In the genomic region with DNA sequence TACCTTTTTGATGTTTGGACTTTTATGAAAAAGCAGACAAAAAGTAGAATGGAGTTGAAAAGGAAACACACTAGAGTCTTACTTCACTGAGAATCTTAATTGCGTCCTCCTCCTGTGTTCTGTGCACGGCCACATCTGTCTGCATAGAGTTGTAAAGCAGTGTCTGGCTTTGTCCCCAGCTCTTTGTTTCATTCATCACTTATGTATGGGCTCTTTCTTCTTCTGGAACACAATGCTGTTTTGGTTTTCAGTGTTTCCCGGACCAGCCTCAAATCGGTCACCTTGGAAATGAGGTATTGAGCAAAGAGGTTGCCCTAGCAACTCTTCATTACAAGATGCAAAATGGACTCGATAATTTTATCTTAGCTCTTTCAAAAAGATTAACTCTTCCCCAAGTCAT, we compare ENCODE assay signal across 19 cellular contexts.
A peak's percentile ranks its signal among the peaks of the same experiment; 100 is the strongest.
DNase-seq lines count a peak whose midpoint lies in the region; ATAC-seq, FAIRE-seq and TF ChIP-seq lines count a peak whose summit lies in the region.
"Had no signal": no experiment of that assay in that cellular context is flagged by ENCODE, and none has a peak within 500 bp of the region (broad histone marks: within the 10 kb centered on the region; RNA-seq: fewer than 3 reads in every experiment).

No MANE protein-coding gene starts in this region.

- intact Hi-C loops in dorsolateral prefrontal cortex (cut with DNase I) = loop anchor here in 1 of 2 donors (5.0 to 10.0 kb wide), 2 partner anchors 95 to 247 kb away; partner anchors contain the start of gene TMEM131
- intact Hi-C loops in CD8-positive, alpha-beta T cell (cut with DNase I, micrococcal nuclease) = no loop called here

- peaks cover 24% of the 10 kb centered on the region for H3K27me3 Mint-ChIP-seq in CD8-positive, alpha-beta T cell (ENCODE audit: low read depth)

- H3K4me3 ChIP-seq in dorsolateral prefrontal cortex = peak overlapping the region in 40 of 59 donors; percentile 0 to 52 (median 26)
- no peak overlapping the region for H3K4me3 ChIP-seq in SK-N-SH (ENCODE audit: low read depth in 2 of 2, low read length in 1 of 2)
- no peak overlapping the region for H3K4me3 ChIP-seq in CD8-positive, alpha-beta T cell (ENCODE audit: low read depth, low read length)
- H3K4me3 ChIP-seq: A549 had no signal

- H3K27ac ChIP-seq in dorsolateral prefrontal cortex (peak overlapping the region in 52 of 59 donors; percentile 3 to 87 (median 66)), SK-N-SH (ENCODE audit: low read depth in 2 of 2, low read length in 1 of 2) (no peak overlapping the region)
- no peak overlapping the region for H3K27ac ChIP-seq in CD8-positive, alpha-beta T cell (ENCODE audit: low read depth, low read length)
- H3K27ac ChIP-seq: A549 had no signal

- H3K79me2 ChIP-seq in SK-N-SH (ENCODE audit: insufficient read depth) = no peaks in the 10 kb centered on the region

- H3K9me3 ChIP-seq in SK-N-SH = no peaks in the 10 kb centered on the region
- no peaks in the 10 kb centered on the region for H3K9me3 ChIP-seq in CD8-positive, alpha-beta T cell (ENCODE audit: low read length)

- H3K9ac ChIP-seq in SK-N-SH = no peak overlapping the region

- no peak overlapping the region for H3K4me2 ChIP-seq in SK-N-SH
- H3K4me2 ChIP-seq: A549 had no signal

- no peak for TF ChIP-seq POLR2A in H54 (IDR thresholded peaks at IDR 0.05; ENCODE audit: low read depth, low read length)

- no peaks in the 10 kb centered on the region for H3K36me3 ChIP-seq in SK-N-SH (replicated peaks in 1 of 2; ENCODE audit: control insufficient read depth in 1 of 2, insufficient read depth in 2 of 2, low read length in 1 of 2)
- H3K36me3 ChIP-seq in CD8-positive, alpha-beta T cell (ENCODE audit: insufficient read depth, low read length) = no peaks in the 10 kb centered on the region

- TF ChIP-seq CTCF in dorsolateral prefrontal cortex (IDR thresholded peaks at IDR 0.05 in 54 of 56, conservative IDR thresholded peaks at IDR 0.05 in 2 of 56; ENCODE audit: low read depth in 1 of 56, partially characterized antibody in 56 of 56) (peak in 8 of 56 donors; percentile 4 to 47 (median 18)), SK-N-SH (IDR thresholded peaks at IDR 0.05) (no peak)
- TF ChIP-seq CTCF in CD8-positive, alpha-beta T cell (IDR thresholded peaks at IDR 0.05) = no peak

- FAIRE-seq in H54 (lab: Jason Lieb, UNC) = no peak
- FAIRE-seq: A549, GM12892, HepG2 had no signal

- H3K9me2 ChIP-seq in SK-N-SH = no peaks in the 10 kb centered on the region

- no peaks in the 10 kb centered on the region for H4K20me1 ChIP-seq in SK-N-SH (ENCODE audit: insufficient read depth)

- no peaks in the 10 kb centered on the region for H3F3A ChIP-seq in SK-N-SH (replicated peaks; ENCODE audit: insufficient read depth)

- TF ChIP-seq RAD21 in SK-N-SH (IDR thresholded peaks at IDR 0.05; ENCODE audit: low read length) = no peak

- no peak for TF ChIP-seq EP300 in SK-N-SH (IDR thresholded peaks at IDR 0.05; ENCODE audit: borderline replicate concordance in 1 of 2, low read depth in 1 of 2, low read length in 1 of 2)

- DNase-seq in NCI-H1930 (lab: John Stamatoyannopoulos, UW) = peak; percentile 41 to 69
- DNase-seq in dorsolateral prefrontal cortex = peak in 4 of 10 donors; percentile 36 to 68 (median 48)
- DNase-seq in midbrain (lab: John Stamatoyannopoulos, UW) = peak; percentile 84
- peak; percentile 98 for DNase-seq in pons (ENCODE audit: low spot score)
- DNase-seq in amniotic stem cell (lab: John Stamatoyannopoulos, UW) = no peak
- DNase-seq in SK-N-SH = no peak
- DNase-seq in CD8-positive, alpha-beta T cell = no peak
- no peak for DNase-seq in H54 (ENCODE audit: insufficient read length, low spot score)
- DNase-seq: Caco-2, DMS153, KG1, NCI-H1436 treated with DMSO at 0.1 percent for 48 hours, NCI-H2081, NCI-H510A treated with DMSO at 0.1 percent for 48 hours, SHP77 had no signal

- no peaks in the 10 kb centered on the region for H3K36me3 Mint-ChIP-seq in CD8-positive, alpha-beta T cell
- H3K36me3 Mint-ChIP-seq: CD14-positive monocyte had no signal

- no peak for ATAC-seq in CD8-positive, alpha-beta T cell
- ATAC-seq: A549, HepG2 had no signal

- H3K27ac Mint-ChIP-seq in CD8-positive, alpha-beta T cell = no peak overlapping the region
- H3K27ac Mint-ChIP-seq: CD14-positive monocyte had no signal

- no peak overlapping the region for H3K4me3 Mint-ChIP-seq in CD8-positive, alpha-beta T cell
- H3K4me3 Mint-ChIP-seq: CD14-positive monocyte had no signal

- H3K27me3 ChIP-seq in dorsolateral prefrontal cortex = no peaks in the 10 kb centered on the region
- H3K27me3 ChIP-seq in SK-N-SH (ENCODE audit: insufficient read depth) = no peaks in the 10 kb centered on the region
- H3K27me3 ChIP-seq in CD8-positive, alpha-beta T cell (ENCODE audit: insufficient read depth, low read length) = no peaks in the 10 kb centered on the region

- no peaks in the 10 kb centered on the region for H3K4me1 Mint-ChIP-seq in CD8-positive, alpha-beta T cell (ENCODE audit: low read depth)
- H3K4me1 Mint-ChIP-seq: CD14-positive monocyte had no signal

- POLR2A ChIA-PET in SK-N-SH (lab: Yijun Ruan, JAX) = interaction anchor here (0.6 kb wide), 1 partner anchor 49 kb away, joined by 3 read pairs; no protein-coding TSS in a partner anchor
- POLR2A ChIA-PET in CD8-positive, alpha-beta T cell (lab: Charles Lee) = no interaction called here

- WGBS in SK-N-SH (ENCODE audit: low lambda C conversion rate) = 44% methylated on average over 5 of the region's 5 CpGs

- H3K9me3 Mint-ChIP-seq in CD8-positive, alpha-beta T cell = no peaks in the 10 kb centered on the region

- H3K4me1 ChIP-seq in SK-N-SH (ENCODE audit: control insufficient read depth in 1 of 2, insufficient read depth in 2 of 2, low read depth in 1 of 2, low read length in 1 of 2) = no peaks in the 10 kb centered on the region
- no peaks in the 10 kb centered on the region for H3K4me1 ChIP-seq in CD8-positive, alpha-beta T cell (ENCODE audit: insufficient read depth, low read length)
- H3K4me1 ChIP-seq: A549, Caco-2 had no signal

- CTCF ChIA-PET in SK-N-SH (lab: Yijun Ruan, JAX) = interaction anchor here (1.0 to 1.7 kb wide), 4 partner anchors 10 to 54 kb away, joined by 3 read pairs; no protein-coding TSS in a partner anchor
- CTCF ChIA-PET in CD8-positive, alpha-beta T cell (lab: Charles Lee) = no interaction called here

- no peak overlapping the region for H2AFZ ChIP-seq in SK-N-SH (ENCODE audit: low read depth)

TF ChIP-seq in SK-N-SH, 30 proteins besides CTCF, POLR2A, EP300 and RAD21:
- TF ChIP-seq, protein P1, sequence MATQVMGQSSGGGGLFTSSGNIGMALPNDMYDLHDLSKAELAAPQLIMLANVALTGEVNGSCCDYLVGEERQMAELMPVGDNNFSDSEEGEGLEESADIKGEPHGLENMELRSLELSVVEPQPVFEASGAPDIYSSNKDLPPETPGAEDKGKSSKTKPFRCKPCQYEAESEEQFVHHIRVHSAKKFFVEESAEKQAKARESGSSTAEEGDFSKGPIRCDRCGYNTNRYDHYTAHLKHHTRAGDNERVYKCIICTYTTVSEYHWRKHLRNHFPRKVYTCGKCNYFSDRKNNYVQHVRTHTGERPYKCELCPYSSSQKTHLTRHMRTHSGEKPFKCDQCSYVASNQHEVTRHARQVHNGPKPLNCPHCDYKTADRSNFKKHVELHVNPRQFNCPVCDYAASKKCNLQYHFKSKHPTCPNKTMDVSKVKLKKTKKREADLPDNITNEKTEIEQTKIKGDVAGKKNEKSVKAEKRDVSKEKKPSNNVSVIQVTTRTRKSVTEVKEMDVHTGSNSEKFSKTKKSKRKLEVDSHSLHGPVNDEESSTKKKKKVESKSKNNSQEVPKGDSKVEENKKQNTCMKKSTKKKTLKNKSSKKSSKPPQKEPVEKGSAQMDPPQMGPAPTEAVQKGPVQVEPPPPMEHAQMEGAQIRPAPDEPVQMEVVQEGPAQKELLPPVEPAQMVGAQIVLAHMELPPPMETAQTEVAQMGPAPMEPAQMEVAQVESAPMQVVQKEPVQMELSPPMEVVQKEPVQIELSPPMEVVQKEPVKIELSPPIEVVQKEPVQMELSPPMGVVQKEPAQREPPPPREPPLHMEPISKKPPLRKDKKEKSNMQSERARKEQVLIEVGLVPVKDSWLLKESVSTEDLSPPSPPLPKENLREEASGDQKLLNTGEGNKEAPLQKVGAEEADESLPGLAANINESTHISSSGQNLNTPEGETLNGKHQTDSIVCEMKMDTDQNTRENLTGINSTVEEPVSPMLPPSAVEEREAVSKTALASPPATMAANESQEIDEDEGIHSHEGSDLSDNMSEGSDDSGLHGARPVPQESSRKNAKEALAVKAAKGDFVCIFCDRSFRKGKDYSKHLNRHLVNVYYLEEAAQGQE (IDR thresholded peaks at IDR 0.05; ENCODE audit: low read depth, low read length) = no peak
TF ChIP-seq in SK-N-SH: peak in this region for 0.

Comparison
In these comparisons a context has a peak if more than half of its experiments do, and no peak if none do; other contexts are left out.
1. DNase-seq: peak in NCI-H1930 (2 of 2), midbrain (single experiment) and pons (single experiment); none in amniotic stem cell (single experiment), SK-N-SH (single experiment), CD8-positive, alpha-beta T cell (0 of 7) and H54 (single experiment).
2. H3K27ac ChIP-seq: peak in dorsolateral prefrontal cortex (52 of 59); none in SK-N-SH (0 of 2) and CD8-positive, alpha-beta T cell (single experiment).
3. H3K4me3 ChIP-seq: peak in dorsolateral prefrontal cortex (40 of 59); none in SK-N-SH (0 of 2) and CD8-positive, alpha-beta T cell (single experiment).